In the genomic region with DNA sequence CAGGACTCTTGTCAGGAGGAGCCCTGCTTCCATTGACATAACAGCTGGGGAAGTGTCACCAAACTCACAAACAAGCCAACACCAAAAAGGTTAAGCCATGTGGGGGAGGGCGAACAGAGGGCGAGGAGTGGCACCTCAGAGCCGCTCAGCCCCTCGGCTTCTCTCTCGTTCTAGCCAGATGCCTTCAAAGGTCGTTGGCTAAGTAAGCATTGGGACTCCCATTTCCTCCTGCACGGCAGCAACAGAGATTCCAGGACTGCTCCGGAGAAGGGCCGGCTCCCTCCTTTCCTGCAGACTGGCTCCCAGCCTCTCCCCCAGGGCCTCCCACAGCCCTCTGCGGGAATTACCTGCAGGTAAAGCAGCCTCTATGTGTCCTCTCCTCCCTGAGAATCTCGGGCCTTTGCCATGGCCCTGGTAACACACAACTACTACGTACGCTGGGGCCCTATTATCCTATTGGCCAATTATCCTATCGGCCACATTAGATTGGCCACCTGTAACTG, we compare ENCODE assay signal across 1 cellular context.
TF ChIP-seq lines count a peak whose summit lies in the region.

No MANE protein-coding gene starts in this region.

TF ChIP-seq in K562, 482 proteins besides CTCF, POLR2A, EP300 and RAD21 (continued from another document):
- TF ChIP-seq, protein P1, sequence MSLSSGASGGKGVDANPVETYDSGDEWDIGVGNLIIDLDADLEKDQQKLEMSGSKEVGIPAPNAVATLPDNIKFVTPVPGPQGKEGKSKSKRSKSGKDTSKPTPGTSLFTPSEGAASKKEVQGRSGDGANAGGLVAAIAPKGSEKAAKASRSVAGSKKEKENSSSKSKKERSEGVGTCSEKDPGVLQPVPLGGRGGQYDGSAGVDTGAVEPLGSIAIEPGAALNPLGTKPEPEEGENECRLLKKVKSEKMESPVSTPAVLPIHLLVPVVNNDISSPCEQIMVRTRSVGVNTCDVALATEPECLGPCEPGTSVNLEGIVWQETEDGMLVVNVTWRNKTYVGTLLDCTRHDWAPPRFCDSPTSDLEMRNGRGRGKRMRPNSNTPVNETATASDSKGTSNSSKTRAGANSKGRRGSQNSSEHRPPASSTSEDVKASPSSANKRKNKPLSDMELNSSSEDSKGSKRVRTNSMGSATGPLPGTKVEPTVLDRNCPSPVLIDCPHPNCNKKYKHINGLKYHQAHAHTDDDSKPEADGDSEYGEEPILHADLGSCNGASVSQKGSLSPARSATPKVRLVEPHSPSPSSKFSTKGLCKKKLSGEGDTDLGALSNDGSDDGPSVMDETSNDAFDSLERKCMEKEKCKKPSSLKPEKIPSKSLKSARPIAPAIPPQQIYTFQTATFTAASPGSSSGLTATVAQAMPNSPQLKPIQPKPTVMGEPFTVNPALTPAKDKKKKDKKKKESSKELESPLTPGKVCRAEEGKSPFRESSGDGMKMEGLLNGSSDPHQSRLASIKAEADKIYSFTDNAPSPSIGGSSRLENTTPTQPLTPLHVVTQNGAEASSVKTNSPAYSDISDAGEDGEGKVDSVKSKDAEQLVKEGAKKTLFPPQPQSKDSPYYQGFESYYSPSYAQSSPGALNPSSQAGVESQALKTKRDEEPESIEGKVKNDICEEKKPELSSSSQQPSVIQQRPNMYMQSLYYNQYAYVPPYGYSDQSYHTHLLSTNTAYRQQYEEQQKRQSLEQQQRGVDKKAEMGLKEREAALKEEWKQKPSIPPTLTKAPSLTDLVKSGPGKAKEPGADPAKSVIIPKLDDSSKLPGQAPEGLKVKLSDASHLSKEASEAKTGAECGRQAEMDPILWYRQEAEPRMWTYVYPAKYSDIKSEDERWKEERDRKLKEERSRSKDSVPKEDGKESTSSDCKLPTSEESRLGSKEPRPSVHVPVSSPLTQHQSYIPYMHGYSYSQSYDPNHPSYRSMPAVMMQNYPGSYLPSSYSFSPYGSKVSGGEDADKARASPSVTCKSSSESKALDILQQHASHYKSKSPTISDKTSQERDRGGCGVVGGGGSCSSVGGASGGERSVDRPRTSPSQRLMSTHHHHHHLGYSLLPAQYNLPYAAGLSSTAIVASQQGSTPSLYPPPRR (CRISPR knock-in tag; IDR thresholded peaks at IDR 0.05; ENCODE audit: borderline replicate concordance): no peak
- TF ChIP-seq, protein P2, sequence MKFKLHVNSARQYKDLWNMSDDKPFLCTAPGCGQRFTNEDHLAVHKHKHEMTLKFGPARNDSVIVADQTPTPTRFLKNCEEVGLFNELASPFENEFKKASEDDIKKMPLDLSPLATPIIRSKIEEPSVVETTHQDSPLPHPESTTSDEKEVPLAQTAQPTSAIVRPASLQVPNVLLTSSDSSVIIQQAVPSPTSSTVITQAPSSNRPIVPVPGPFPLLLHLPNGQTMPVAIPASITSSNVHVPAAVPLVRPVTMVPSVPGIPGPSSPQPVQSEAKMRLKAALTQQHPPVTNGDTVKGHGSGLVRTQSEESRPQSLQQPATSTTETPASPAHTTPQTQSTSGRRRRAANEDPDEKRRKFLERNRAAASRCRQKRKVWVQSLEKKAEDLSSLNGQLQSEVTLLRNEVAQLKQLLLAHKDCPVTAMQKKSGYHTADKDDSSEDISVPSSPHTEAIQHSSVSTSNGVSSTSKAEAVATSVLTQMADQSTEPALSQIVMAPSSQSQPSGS (CRISPR knock-in tag; IDR thresholded peaks at IDR 0.05): no peak
- TF ChIP-seq DMBX1 (CRISPR knock-in tag; IDR thresholded peaks at IDR 0.05; ENCODE audit: borderline replicate concordance) (no peak), MAX (CRISPR knock-in tag; IDR thresholded peaks at IDR 0.05) (no peak), BCLAF1 (IDR thresholded peaks at IDR 0.05; ENCODE audit: borderline replicate concordance in 1 of 2, control insufficient read depth in 1 of 2, low read depth in 2 of 2, low read length in 1 of 2) (no peak), KLF13 (tag; IDR thresholded peaks at IDR 0.05; ENCODE audit: borderline replicate concordance, low read depth) (no peak)
